ENCODE assay signal across 11 cellular contexts in the genomic region with DNA sequence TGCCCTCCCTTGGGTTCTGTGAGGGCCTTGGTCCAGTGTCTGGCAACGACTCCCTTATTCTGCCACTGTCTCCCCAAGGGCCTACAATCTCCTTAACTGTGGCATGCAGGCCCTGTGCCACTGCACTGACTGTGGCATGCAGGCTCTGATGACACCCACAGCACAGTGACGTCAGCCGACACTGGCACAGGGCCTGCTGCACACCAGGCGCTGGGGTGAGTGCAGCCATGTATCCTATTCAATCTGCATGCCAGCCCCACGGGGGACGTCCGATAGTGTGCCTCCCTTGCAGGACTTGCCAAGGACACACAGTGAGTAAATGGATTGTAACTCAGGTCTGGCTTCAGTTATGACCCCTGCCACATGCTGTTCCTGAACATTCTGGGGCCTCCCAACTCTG. TPM values are rescaled to one million over a fixed set of nuclear protein-coding genes. Genes with fewer than 3 reads are reported as not detected.
DNase-seq lines count a peak whose midpoint lies in the region; ATAC-seq, FAIRE-seq and TF ChIP-seq lines count a peak whose summit lies in the region.
"Had no signal": no experiment of that assay in that cellular context is flagged by ENCODE, and none has a peak within 500 bp of the region (broad histone marks: within the 10 kb centered on the region; RNA-seq: fewer than 3 reads in every experiment).

No MANE protein-coding gene starts in this region.

- DNase-seq in EH (ENCODE audit: low read depth) = peak; percentile 81
- peak; percentile 42 for DNase-seq in astrocyte (ENCODE audit: low read depth)
- peak; percentile 88 for DNase-seq in left ventricle myocardium inferior
- peak; percentile 88 to 95 for DNase-seq in gastrocnemius medialis
- DNase-seq in NCI-H510A treated with DMSO at 0.1 percent for 48 hours (lab: John Stamatoyannopoulos, UW) = no peak
- DNase-seq in GOT3 (lab: John Stamatoyannopoulos, UW) = no peak
- DNase-seq: NCI-H2107 had no signal

- H3K36me3 ChIP-seq in astrocyte (ENCODE audit: insufficient read depth, low read length) = no peaks in the 10 kb centered on the region
- H3K36me3 ChIP-seq in left ventricle myocardium inferior = no peaks in the 10 kb centered on the region
- no peaks in the 10 kb centered on the region for H3K36me3 ChIP-seq in gastrocnemius medialis
- H3K36me3 ChIP-seq: cardiac muscle cell, neutrophil had no signal

- H3K79me2 ChIP-seq in astrocyte (ENCODE audit: insufficient read depth, low read length) = no peaks in the 10 kb centered on the region

- H3K4me3 ChIP-seq in astrocyte (ENCODE audit: insufficient read depth, low read depth, low read length) (no peak overlapping the region), left ventricle myocardium inferior (no peak overlapping the region), gastrocnemius medialis (no peak overlapping the region)
- H3K4me3 ChIP-seq: cardiac muscle cell had no signal

- FAIRE-seq in astrocyte (lab: Jason Lieb, UNC) = no peak

- no peak overlapping the region for H2AFZ ChIP-seq in astrocyte (ENCODE audit: low read depth, low read length)

- H3K36me3 Mint-ChIP-seq in astrocyte (ENCODE audit: low read depth, unreplicated experiment) = no peaks in the 10 kb centered on the region

- H3K27ac Mint-ChIP-seq in astrocyte (ENCODE audit: unreplicated experiment) = no peak overlapping the region

- no peak overlapping the region for H3K9ac ChIP-seq in astrocyte (ENCODE audit: low read length)

- H3K4me1 ChIP-seq in astrocyte (ENCODE audit: insufficient read depth, low read length) = peaks cover 4% of the 10 kb centered on the region
- peaks cover 56% of the 10 kb centered on the region for H3K4me1 ChIP-seq in left ventricle myocardium inferior
- H3K4me1 ChIP-seq in gastrocnemius medialis = peaks cover 27 to 41% of the 10 kb centered on the region in 2 donors

- no peaks in the 10 kb centered on the region for H3K9me3 Mint-ChIP-seq in astrocyte (ENCODE audit: unreplicated experiment)

- no peaks in the 10 kb centered on the region for H3K27me3 ChIP-seq in astrocyte (ENCODE audit: insufficient read depth, low read length)
- H3K27me3 ChIP-seq in left ventricle myocardium inferior (ENCODE audit: low read depth) = no peaks in the 10 kb centered on the region
- H3K27me3 ChIP-seq in gastrocnemius medialis = no peaks in the 10 kb centered on the region
- H3K27me3 ChIP-seq: cardiac muscle cell, neutrophil had no signal

- peak; percentile 36 for TF ChIP-seq POLR2A in gastrocnemius medialis (IDR thresholded peaks at IDR 0.05)

- intact Hi-C loops in left ventricle myocardium inferior (cut with micrococcal nuclease) (no loop called here), gastrocnemius medialis (cut with DNase I; ENCODE audit: low total_unique reads) (loop anchor here (1.0 to 2.0 kb wide), 2 partner anchors 31 to 39 kb away; partner anchors contain the start of gene RASD1)

- no peak overlapping the region for H3K4me2 ChIP-seq in astrocyte (ENCODE audit: low read length)

- peak; percentile 79 to 90 for ATAC-seq in gastrocnemius medialis
- ATAC-seq in HG02642 (IDR thresholded peaks at IDR 0.05; ENCODE audit: poor library complexity, unreplicated experiment) = no peak
- ATAC-seq in GM19351 (IDR thresholded peaks at IDR 0.05; ENCODE audit: unreplicated experiment) = no peak

- no peak overlapping the region for H3K4me3 Mint-ChIP-seq in astrocyte (ENCODE audit: unreplicated experiment)

- in situ Hi-C loops in gastrocnemius medialis (cut with MboI; ENCODE audit: low sequenced_read_pairs in 4 of 4) = no loop called here

- H3K27ac ChIP-seq in astrocyte (ENCODE audit: low read depth, low read length) (no peak overlapping the region), left ventricle myocardium inferior (replicated peaks) (peak overlapping the region; percentile 90), gastrocnemius medialis (peak overlapping the region; percentile 85 to 92 (median 86))
- H3K27ac ChIP-seq: neutrophil had no signal

- peaks cover 4% of the 10 kb centered on the region for H3K4me1 Mint-ChIP-seq in astrocyte (ENCODE audit: low read depth, unreplicated experiment)

- H4K20me1 ChIP-seq in astrocyte (ENCODE audit: insufficient read depth, low read length) = peaks cover 16% of the 10 kb centered on the region

- peaks cover 9% of the 10 kb centered on the region for H3K27me3 Mint-ChIP-seq in astrocyte (ENCODE audit: low read depth, unreplicated experiment)

- no peak for TF ChIP-seq CTCF in astrocyte (IDR thresholded peaks at IDR 0.05; ENCODE audit: insufficient read depth, low read depth, low read length)
- TF ChIP-seq CTCF in left ventricle myocardium inferior (IDR thresholded peaks at IDR 0.05; ENCODE audit: borderline replicate concordance) = no peak
- no peak for TF ChIP-seq CTCF in gastrocnemius medialis (IDR thresholded peaks at IDR 0.05 in 4 of 5, conservative IDR thresholded peaks at IDR 0.05 in 1 of 5)

- H3K9me3 ChIP-seq in astrocyte (ENCODE audit: insufficient read depth, low read depth, low read length) = no peaks in the 10 kb centered on the region
- H3K9me3 ChIP-seq in left ventricle myocardium inferior (replicated peaks) = peaks cover 7% of the 10 kb centered on the region
- H3K9me3 ChIP-seq in gastrocnemius medialis = no peaks in the 10 kb centered on the region
- H3K9me3 ChIP-seq: neutrophil had no signal

RNA-seq across cellular contexts. Expression of gene RASD1, which starts 39.8 kb away (rescaled TPM):
- total RNA-seq in astrocyte (0.48 and 0.77 TPM in 2 replicates), left ventricle myocardium inferior (25.4 TPM), gastrocnemius medialis (100 to 1,000 TPM in 2 of 4 donors, 10 to 100 TPM in 2; 61.3 to 264 (median 102) TPM)

RNA-seq across cellular contexts. Expression of gene PEMT, which starts 55.6 kb away (rescaled TPM):
- total RNA-seq in astrocyte (19.5 and 25.4 TPM in 2 replicates), left ventricle myocardium inferior (18.8 TPM), gastrocnemius medialis (10 to 100 TPM; 32.8 to 48.2 (median 34.2) TPM)

RNA-seq across cellular contexts. Expression of gene MED9, which starts 59.2 kb away (rescaled TPM):
- total RNA-seq in astrocyte = 7.7 and 9.4 TPM in 2 replicates
- 34.1 TPM for total RNA-seq in left ventricle myocardium inferior
- total RNA-seq in gastrocnemius medialis = 10 to 100 TPM; 20.4 to 33.7 (median 27.7) TPM

Comparison
In these comparisons a context has a peak if more than half of its experiments do, and no peak if none do; other contexts are left out.
1. DNase-seq: peak in EH (single experiment), astrocyte (single experiment), left ventricle myocardium inferior (single experiment) and gastrocnemius medialis (2 of 2); none in NCI-H510A treated with DMSO at 0.1 percent for 48 hours (single experiment) and GOT3 (single experiment).
2. ATAC-seq: peak in gastrocnemius medialis (2 of 2); none in HG02642 (single experiment) and GM19351 (single experiment).
3. RNA of gene RASD1, which starts 39.8 kb away (total RNA-seq): 61.3 to 264 TPM in gastrocnemius medialis and 25.4 TPM in left ventricle myocardium inferior (single experiment); 0.48 to 0.77 TPM in astrocyte; every median in the first group is over 10 times any median in the second.